Comparison of ENCODE assay signal across 8 cellular contexts in genomic region chrX:154840856-154841255, GRCh38. TPM values are rescaled to one million over a fixed set of nuclear protein-coding genes. Genes with fewer than 3 reads are reported as not detected.
DNase-seq lines count a peak whose midpoint lies in the region; ATAC-seq and TF ChIP-seq lines count a peak whose summit lies in the region.

No MANE protein-coding gene starts in this region.

- no peaks in the 10 kb centered on the region for H3K4me1 ChIP-seq in KMS-11 (ENCODE audit: low read depth, poor library complexity, severe bottlenecking)

- no peak overlapping the region for H3K4me3 ChIP-seq in KMS-11 (IDR thresholded peaks at IDR 0.05; ENCODE audit: insufficient read depth, low read depth, low read length)

- H3K4me3 Mint-ChIP-seq in activated naive CD8-positive, alpha-beta T cell treated with anti-CD3 and anti-CD28 coated beads, Interleukin-2, amount 10 ng/mL, durations not matched to agents 7 days and 5 days = no peak overlapping the region
- no peak overlapping the region for H3K4me3 Mint-ChIP-seq in activated naive CD8-positive, alpha-beta T cell treated with anti-CD3 and anti-CD28 coated beads for 36 hours

- no peaks in the 10 kb centered on the region for H3K36me3 Mint-ChIP-seq in activated naive CD8-positive, alpha-beta T cell treated with anti-CD3 and anti-CD28 coated beads, Interleukin-2, amount 10 ng/mL, durations not matched to agents 7 days and 5 days
- H3K36me3 Mint-ChIP-seq in activated naive CD8-positive, alpha-beta T cell treated with anti-CD3 and anti-CD28 coated beads for 36 hours = no peaks in the 10 kb centered on the region

- H3K27me3 ChIP-seq in KMS-11 (ENCODE audit: insufficient read depth, low read depth) = no peaks in the 10 kb centered on the region

- ATAC-seq in activated naive CD8-positive, alpha-beta T cell treated with anti-CD3 and anti-CD28 coated beads, Interleukin-2, amount 10 ng/mL, durations not matched to agents 7 days and 5 days (ENCODE audit: low read depth) = peak; percentile 52
- ATAC-seq in GM21723 (IDR thresholded peaks at IDR 0.05; ENCODE audit: unreplicated experiment) (no peak), HG03432 (IDR thresholded peaks at IDR 0.05; ENCODE audit: unreplicated experiment) (no peak)

- no peaks in the 10 kb centered on the region for H3K9me3 Mint-ChIP-seq in activated naive CD8-positive, alpha-beta T cell treated with anti-CD3 and anti-CD28 coated beads, Interleukin-2, amount 10 ng/mL, durations not matched to agents 7 days and 5 days
- H3K9me3 Mint-ChIP-seq in activated naive CD8-positive, alpha-beta T cell treated with anti-CD3 and anti-CD28 coated beads for 36 hours = no peaks in the 10 kb centered on the region

- no peak overlapping the region for H3K27ac ChIP-seq in KMS-11

- no peak for DNase-seq in activated naive CD8-positive, alpha-beta T cell treated with anti-CD3 and anti-CD28 coated beads, Interleukin-2, amount 10 ng/mL, durations not matched to agents 7 days and 5 days
- no peak for DNase-seq in activated naive CD8-positive, alpha-beta T cell treated with anti-CD3 and anti-CD28 coated beads for 36 hours
- peak; percentile 34 for DNase-seq in RKO (ENCODE audit: low spot score)
- peak; percentile 50 for DNase-seq in fibroblast of gingiva (ENCODE audit: low read depth)
- DNase-seq in pulmonary artery endothelial cell (ENCODE audit: low read depth, low spot score) = peak; percentile 11

- peaks cover 3% of the 10 kb centered on the region for H3K27me3 Mint-ChIP-seq in activated naive CD8-positive, alpha-beta T cell treated with anti-CD3 and anti-CD28 coated beads, Interleukin-2, amount 10 ng/mL, durations not matched to agents 7 days and 5 days
- no peaks in the 10 kb centered on the region for H3K27me3 Mint-ChIP-seq in activated naive CD8-positive, alpha-beta T cell treated with anti-CD3 and anti-CD28 coated beads for 36 hours

- no peaks in the 10 kb centered on the region for H3K79me2 ChIP-seq in KMS-11 (ENCODE audit: insufficient read depth, low read depth)

- H2AFZ ChIP-seq in KMS-11 (ENCODE audit: low read depth) = no peak overlapping the region

- no peak overlapping the region for H3K27ac Mint-ChIP-seq in activated naive CD8-positive, alpha-beta T cell treated with anti-CD3 and anti-CD28 coated beads, Interleukin-2, amount 10 ng/mL, durations not matched to agents 7 days and 5 days
- no peak overlapping the region for H3K27ac Mint-ChIP-seq in activated naive CD8-positive, alpha-beta T cell treated with anti-CD3 and anti-CD28 coated beads for 36 hours

- H4K20me1 ChIP-seq in KMS-11 (ENCODE audit: insufficient read depth) = no peaks in the 10 kb centered on the region

- POLR2A ChIA-PET in activated naive CD8-positive, alpha-beta T cell treated with anti-CD3 and anti-CD28 coated beads, Interleukin-2, amount 10 ng/mL, durations not matched to agents 7 days and 5 days (lab: Charles Lee) = no interaction called here

- no peak overlapping the region for H3K9ac ChIP-seq in KMS-11

- no peaks in the 10 kb centered on the region for H3K36me3 ChIP-seq in KMS-11 (ENCODE audit: insufficient read depth)

- peaks cover 12% of the 10 kb centered on the region for H3K4me1 Mint-ChIP-seq in activated naive CD8-positive, alpha-beta T cell treated with anti-CD3 and anti-CD28 coated beads, Interleukin-2, amount 10 ng/mL, durations not matched to agents 7 days and 5 days
- H3K4me1 Mint-ChIP-seq in activated naive CD8-positive, alpha-beta T cell treated with anti-CD3 and anti-CD28 coated beads for 36 hours = no peaks in the 10 kb centered on the region

- no peak overlapping the region for H3K4me2 ChIP-seq in KMS-11

- peak; percentile 55 for TF ChIP-seq CTCF in KMS-11 (conservative IDR thresholded peaks at IDR 0.05; ENCODE audit: low read depth, low read length)

RNA-seq across cellular contexts. Expression of gene SMIM9, which starts 6.4 kb away (rescaled TPM):
- total RNA-seq in activated naive CD8-positive, alpha-beta T cell treated with anti-CD3 and anti-CD28 coated beads, Interleukin-2, amount 10 ng/mL, durations not matched to agents 7 days and 5 days = 1 to 10 TPM in 1 of 2 experiments, not detected in 1; 1.6 TPM
- total RNA-seq in activated naive CD8-positive, alpha-beta T cell treated with anti-CD3 and anti-CD28 coated beads for 36 hours = not detected
- not detected in 2 replicates for total RNA-seq in pulmonary artery endothelial cell

RNA-seq across cellular contexts. Expression of gene MPP1, which starts 35.6 kb away (rescaled TPM):
- 10 to 100 TPM; 59.8 to 64.9 TPM for total RNA-seq in activated naive CD8-positive, alpha-beta T cell treated with anti-CD3 and anti-CD28 coated beads, Interleukin-2, amount 10 ng/mL, durations not matched to agents 7 days and 5 days
- 10 to 100 TPM; 16.2 to 17.9 TPM for total RNA-seq in activated naive CD8-positive, alpha-beta T cell treated with anti-CD3 and anti-CD28 coated beads for 36 hours
- 17.9 and 31.2 TPM in 2 replicates for total RNA-seq in pulmonary artery endothelial cell

RNA-seq across cellular contexts. Expression of gene F8A1, which starts 45.3 kb away (rescaled TPM):
- 10 to 100 TPM; 47.9 to 50.5 TPM for total RNA-seq in activated naive CD8-positive, alpha-beta T cell treated with anti-CD3 and anti-CD28 coated beads, Interleukin-2, amount 10 ng/mL, durations not matched to agents 7 days and 5 days
- total RNA-seq in activated naive CD8-positive, alpha-beta T cell treated with anti-CD3 and anti-CD28 coated beads for 36 hours = 10 to 100 TPM; 39.3 to 39.4 TPM
- 2.0 and 2.8 TPM in 2 replicates for total RNA-seq in pulmonary artery endothelial cell

Comparison
In these comparisons a context has a peak if more than half of its experiments do, and no peak if none do; other contexts are left out.
1. DNase-seq: peak in RKO (single experiment), fibroblast of gingiva (single experiment) and pulmonary artery endothelial cell (single experiment); none in activated naive CD8-positive, alpha-beta T cell treated with anti-CD3 and anti-CD28 coated beads, Interleukin-2, amount 10 ng/mL, durations not matched to agents 7 days and 5 days (single experiment) and activated naive CD8-positive, alpha-beta T cell treated with anti-CD3 and anti-CD28 coated beads for 36 hours (single experiment).
2. RNA of gene F8A1, which starts 45.3 kb away (total RNA-seq): 47.9 to 50.5 TPM in activated naive CD8-positive, alpha-beta T cell treated with anti-CD3 and anti-CD28 coated beads, Interleukin-2, amount 10 ng/mL, durations not matched to agents 7 days and 5 days and 39.3 to 39.4 TPM in activated naive CD8-positive, alpha-beta T cell treated with anti-CD3 and anti-CD28 coated beads for 36 hours; 2.0 to 2.8 TPM in pulmonary artery endothelial cell; every median in the first group is over 10 times any median in the second.